ENCODE assay signal across 8 cellular contexts in genomic region chr6:127879685-127880084, GRCh38.
A peak's percentile ranks its signal among the peaks of the same experiment; 100 is the strongest.
DNase-seq lines count a peak whose midpoint lies in the region; ATAC-seq lines count a peak whose summit lies in the region.

No MANE protein-coding gene starts in this region.

- no peaks in the 10 kb centered on the region for H3K27me3 Mint-ChIP-seq in stimulated activated naive CD8-positive, alpha-beta T cell treated with anti-CD3 and anti-CD28 coated beads, Interleukin-15, amount 100 ng/mL, for 72 hours

- peak overlapping the region; percentile 68 to 73 for H3K27ac Mint-ChIP-seq in stimulated activated naive CD8-positive, alpha-beta T cell treated with anti-CD3 and anti-CD28 coated beads, Interleukin-15, amount 100 ng/mL, for 72 hours

- peak; percentile 67 for ATAC-seq in stimulated activated naive CD8-positive, alpha-beta T cell treated with anti-CD3 and anti-CD28 coated beads, Interleukin-15, amount 100 ng/mL, for 72 hours
- ATAC-seq in HG03521 (IDR thresholded peaks at IDR 0.05; ENCODE audit: unreplicated experiment): no peak

- no peaks in the 10 kb centered on the region for H3K9me3 Mint-ChIP-seq in stimulated activated naive CD8-positive, alpha-beta T cell treated with anti-CD3 and anti-CD28 coated beads, Interleukin-15, amount 100 ng/mL, for 72 hours

- H3K4me1 Mint-ChIP-seq in stimulated activated naive CD8-positive, alpha-beta T cell treated with anti-CD3 and anti-CD28 coated beads, Interleukin-15, amount 100 ng/mL, for 72 hours: peaks cover 73% of the 10 kb centered on the region

- peak; percentile 18 for DNase-seq in activated naive CD4-positive, alpha-beta T cell treated with Interleukin-2 at 50 U/mL for 16 hours
- no peak for DNase-seq in activated naive CD4-positive, alpha-beta T cell (lab: John Stamatoyannopoulos, UW)
- DNase-seq in activated CD8-positive, alpha-beta memory T cell treated with anti-CD3 and anti-CD28 coated beads, Interleukin-2, amount 50 U/mL, for 48 hours: peak; percentile 68
- peak; percentile 82 for DNase-seq in iPS DF 19.7 (ENCODE audit: low read depth, low spot score)
- peak; percentile 67 to 78 for DNase-seq in stimulated activated naive CD8-positive, alpha-beta T cell treated with anti-CD3 and anti-CD28 coated beads, Interleukin-15, amount 100 ng/mL, for 72 hours
- no peak for DNase-seq in UCSD-AML1 (lab: John Stamatoyannopoulos, UW; ENCODE audit: unreplicated experiment)
- no peak for DNase-seq in DMS153 (lab: John Stamatoyannopoulos, UW)

- H3K4me3 Mint-ChIP-seq in stimulated activated naive CD8-positive, alpha-beta T cell treated with anti-CD3 and anti-CD28 coated beads, Interleukin-15, amount 100 ng/mL, for 72 hours: peak overlapping the region; percentile 75 to 78

Comparison
In these comparisons a context has a peak if more than half of its experiments do, and no peak if none do; other contexts are left out.
1. DNase-seq: peak in activated naive CD4-positive, alpha-beta T cell treated with Interleukin-2 at 50 U/mL for 16 hours (single experiment), activated CD8-positive, alpha-beta memory T cell treated with anti-CD3 and anti-CD28 coated beads, Interleukin-2, amount 50 U/mL, for 48 hours (single experiment), iPS DF 19.7 (single experiment) and stimulated activated naive CD8-positive, alpha-beta T cell treated with anti-CD3 and anti-CD28 coated beads, Interleukin-15, amount 100 ng/mL, for 72 hours (2 of 2); none in activated naive CD4-positive, alpha-beta T cell (0 of 4), UCSD-AML1 (single experiment) and DMS153 (single experiment).